ENCODE assay signal across 14 cellular contexts in the genomic region with DNA sequence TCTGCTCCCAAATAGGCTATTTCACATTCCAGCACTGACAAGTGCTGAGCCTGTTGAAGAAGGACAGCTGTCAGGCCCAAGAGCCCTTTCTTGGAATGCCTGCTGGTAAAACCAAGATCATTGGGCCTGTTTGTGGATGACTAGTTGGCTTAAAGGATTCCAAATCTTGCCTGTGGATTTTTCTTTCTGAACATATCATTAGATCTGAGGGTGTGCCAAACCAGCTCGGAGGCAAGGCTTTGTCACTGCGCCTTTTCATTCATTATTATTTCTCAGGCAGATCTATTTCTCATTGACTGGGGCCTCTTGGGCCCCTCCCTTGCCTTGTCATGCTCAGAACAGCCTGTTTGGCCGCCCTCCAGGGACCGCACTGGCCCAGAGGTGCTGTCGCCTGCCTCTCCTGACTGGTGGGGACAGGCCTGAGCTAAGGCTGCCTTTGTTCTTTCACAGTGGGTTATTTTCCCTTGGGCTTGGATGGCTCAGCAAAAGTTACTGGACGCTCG.
DNase-seq lines count a peak whose midpoint lies in the region; ATAC-seq and FAIRE-seq lines count a peak whose summit lies in the region.
"Had no signal": no experiment of that assay in that cellular context is flagged by ENCODE, and none has a peak within 500 bp of the region (broad histone marks: within the 10 kb centered on the region; RNA-seq: fewer than 3 reads in every experiment).

No MANE protein-coding gene starts in this region.

- peaks cover 2% of the 10 kb centered on the region for H3K4me1 Mint-ChIP-seq in activated naive CD8-positive, alpha-beta T cell treated with anti-CD3 and anti-CD28 coated beads, Interleukin-2, amount 50 U/mL, for 24 hours

- H3K36me3 Mint-ChIP-seq in activated naive CD8-positive, alpha-beta T cell treated with anti-CD3 and anti-CD28 coated beads, Interleukin-2, amount 50 U/mL, for 24 hours (ENCODE audit: low read depth), result no peaks in the 10 kb centered on the region
- H3K36me3 Mint-ChIP-seq: IgD-negative memory B cell had no signal

- H3K4me3 ChIP-seq in small intestine (ENCODE audit: low read depth in 1 of 2, low read length in 2 of 2), result no peak overlapping the region
- H3K4me3 ChIP-seq: A549, uterus had no signal

- no peaks in the 10 kb centered on the region for H3K4me1 ChIP-seq in small intestine (ENCODE audit: control insufficient read depth in 2 of 2, insufficient read depth in 1 of 2, low read depth in 1 of 2, low read length in 1 of 2)
- H3K4me1 ChIP-seq: A549, uterus had no signal

- no peaks in the 10 kb centered on the region for H3K36me3 ChIP-seq in small intestine (ENCODE audit: control insufficient read depth in 2 of 2, insufficient read depth in 2 of 2, low read length in 2 of 2)
- H3K36me3 ChIP-seq: uterus had no signal

- no peak overlapping the region for H3K27ac Mint-ChIP-seq in activated naive CD8-positive, alpha-beta T cell treated with anti-CD3 and anti-CD28 coated beads, Interleukin-2, amount 50 U/mL, for 24 hours
- H3K27ac Mint-ChIP-seq: IgD-negative memory B cell had no signal

- DNase-seq in NCI-H524 (lab: John Stamatoyannopoulos, UW) (peak; percentile 52 to 81), NCI-H524 treated with DMSO at 0.1 percent for 48 hours (lab: John Stamatoyannopoulos, UW) (no peak), epithelial cell of prostate (ENCODE audit: low read depth, low spot score) (peak; percentile 57), medulla oblongata (ENCODE audit: extremely low spot score) (peak; percentile 88), urothelium cell line (ENCODE audit: low spot score) (peak; percentile 48), mesenteric fat pad (ENCODE audit: low spot score) (no peak), small intestine (no peak)
- DNase-seq in activated naive CD8-positive, alpha-beta T cell treated with anti-CD3 and anti-CD28 coated beads, Interleukin-2, amount 50 U/mL, for 24 hours, result no peak
- DNase-seq: activated gamma-delta T cell, uterus had no signal

- H3K27me3 ChIP-seq in small intestine (ENCODE audit: control insufficient read depth in 2 of 2, insufficient read depth in 2 of 2, low read length in 2 of 2), result no peaks in the 10 kb centered on the region
- H3K27me3 ChIP-seq: uterus had no signal

- no peaks in the 10 kb centered on the region for H3K9me3 Mint-ChIP-seq in activated naive CD8-positive, alpha-beta T cell treated with anti-CD3 and anti-CD28 coated beads, Interleukin-2, amount 50 U/mL, for 24 hours
- H3K9me3 Mint-ChIP-seq: IgD-negative memory B cell had no signal

- ATAC-seq in activated naive CD8-positive, alpha-beta T cell treated with anti-CD3 and anti-CD28 coated beads, Interleukin-2, amount 50 U/mL, for 24 hours, result no peak
- ATAC-seq: A549 had no signal

- no peak overlapping the region for H3K4me3 Mint-ChIP-seq in activated naive CD8-positive, alpha-beta T cell treated with anti-CD3 and anti-CD28 coated beads, Interleukin-2, amount 50 U/mL, for 24 hours

- H3K27ac ChIP-seq in epithelial cell of prostate (peak overlapping the region; percentile 73), small intestine (ENCODE audit: low read depth in 1 of 2, low read length in 1 of 2) (no peak overlapping the region)
- H3K27ac ChIP-seq: A549, uterus had no signal

- H3K27me3 Mint-ChIP-seq in activated naive CD8-positive, alpha-beta T cell treated with anti-CD3 and anti-CD28 coated beads, Interleukin-2, amount 50 U/mL, for 24 hours, result no peaks in the 10 kb centered on the region

- FAIRE-seq in urothelium cell line (lab: Jason Lieb, UNC) (peak; percentile 27), small intestine (lab: Jason Lieb, UNC) (no peak)
- FAIRE-seq: A549, endometrium, GM19239 had no signal

- no peaks in the 10 kb centered on the region for H3K9me3 ChIP-seq in small intestine (ENCODE audit: control insufficient read depth, low read depth)
- H3K9me3 ChIP-seq: A549, uterus had no signal

- 85 to 86% (median 86%) methylated on average over 7 of the region's 7 CpGs for WGBS in small intestine, 3 donors

Comparison
In these comparisons a context has a peak if more than half of its experiments do, and no peak if none do; other contexts are left out.
1. DNase-seq: peak in NCI-H524 (2 of 2), epithelial cell of prostate (single experiment), medulla oblongata (single experiment) and urothelium cell line (single experiment); none in NCI-H524 treated with DMSO at 0.1 percent for 48 hours (single experiment), activated naive CD8-positive, alpha-beta T cell treated with anti-CD3 and anti-CD28 coated beads, Interleukin-2, amount 50 U/mL, for 24 hours (single experiment), mesenteric fat pad (single experiment) and small intestine (single experiment).